ENCODE assay signal across 13 cellular contexts in genomic region chr11:67195971-67196418, GRCh38.
DNase-seq lines count a peak whose midpoint lies in the region; ATAC-seq, FAIRE-seq and TF ChIP-seq lines count a peak whose summit lies in the region.
"Had no signal": no experiment of that assay in that cellular context is flagged by ENCODE, and none has a peak within 500 bp of the region (broad histone marks: within the 10 kb centered on the region; RNA-seq: fewer than 3 reads in every experiment).

No MANE protein-coding gene starts in this region.

- no peaks in the 10 kb centered on the region for H3K9me3 Mint-ChIP-seq in astrocyte (ENCODE audit: unreplicated experiment)
- H3K9me3 Mint-ChIP-seq in neural progenitor cell = no peaks in the 10 kb centered on the region
- H3K9me3 Mint-ChIP-seq: brain had no signal

- H3K27ac Mint-ChIP-seq in astrocyte (ENCODE audit: unreplicated experiment) = no peak overlapping the region
- H3K27ac Mint-ChIP-seq in neural progenitor cell = no peak overlapping the region

- no peak overlapping the region for H3K9ac ChIP-seq in astrocyte (ENCODE audit: low read length)
- no peak overlapping the region for H3K9ac ChIP-seq in neural progenitor cell

- H3F3A ChIP-seq in neural progenitor cell (ENCODE audit: low read depth) = peaks cover 3% of the 10 kb centered on the region

- H3K4me3 Mint-ChIP-seq in astrocyte (ENCODE audit: unreplicated experiment) = no peak overlapping the region
- H3K4me3 Mint-ChIP-seq in neural progenitor cell = no peak overlapping the region
- H3K4me3 Mint-ChIP-seq: brain had no signal

- no peaks in the 10 kb centered on the region for H3K79me2 ChIP-seq in astrocyte (ENCODE audit: insufficient read depth, low read length)
- no peaks in the 10 kb centered on the region for H3K79me2 ChIP-seq in neural progenitor cell (ENCODE audit: low read depth)

- DNase-seq in Daoy (ENCODE audit: low read depth) = peak; percentile 12
- peak; percentile 72 for DNase-seq in LoVo (ENCODE audit: low spot score)
- peak; percentile 67 for DNase-seq in astrocyte (ENCODE audit: low read depth)
- peak; percentile 5 for DNase-seq in neural progenitor cell (ENCODE audit: low spot score)
- DNase-seq in activated CD8-positive, alpha-beta memory T cell treated with anti-CD3 and anti-CD28 coated beads for 24 hours = no peak
- DNase-seq: GOT3, NCI-H2081 treated with DMSO at 0.1 percent for 48 hours had no signal

- H3K4me1 Mint-ChIP-seq in astrocyte (ENCODE audit: low read depth, unreplicated experiment) (peaks cover 9% of the 10 kb centered on the region), neural progenitor cell (no peaks in the 10 kb centered on the region)
- H3K4me1 Mint-ChIP-seq: brain had no signal

- H3K4me2 ChIP-seq in astrocyte (ENCODE audit: low read length) (no peak overlapping the region), neural progenitor cell (no peak overlapping the region)

- TF ChIP-seq CTCF in astrocyte (IDR thresholded peaks at IDR 0.05; ENCODE audit: insufficient read depth, low read depth, low read length) (no peak), neural progenitor cell (IDR thresholded peaks at IDR 0.05) (no peak)

- H3K4me3 ChIP-seq in astrocyte (ENCODE audit: insufficient read depth, low read depth, low read length) (no peak overlapping the region), neural progenitor cell (no peak overlapping the region)
- H3K4me3 ChIP-seq: esophagus muscularis mucosa, skin epidermis had no signal

- H4K20me1 ChIP-seq in astrocyte (ENCODE audit: insufficient read depth, low read length) (no peaks in the 10 kb centered on the region), neural progenitor cell (ENCODE audit: low read depth) (peaks cover 3% of the 10 kb centered on the region)

- H3K9me3 ChIP-seq in astrocyte (ENCODE audit: insufficient read depth, low read depth, low read length) (no peaks in the 10 kb centered on the region), neural progenitor cell (ENCODE audit: low read depth) (no peaks in the 10 kb centered on the region)
- H3K9me3 ChIP-seq: esophagus muscularis mucosa had no signal

- no peak overlapping the region for H3K27ac ChIP-seq in astrocyte (ENCODE audit: low read depth, low read length)
- no peak overlapping the region for H3K27ac ChIP-seq in neural progenitor cell
- H3K27ac ChIP-seq: esophagus muscularis mucosa had no signal

- no peak for ATAC-seq in HG03139 (IDR thresholded peaks at IDR 0.05; ENCODE audit: unreplicated experiment)
- ATAC-seq in HG02642 (IDR thresholded peaks at IDR 0.05; ENCODE audit: poor library complexity, unreplicated experiment) = no peak
- ATAC-seq in GM19328 (IDR thresholded peaks at IDR 0.05; ENCODE audit: unreplicated experiment) = no peak

- H3K4me1 ChIP-seq in astrocyte (ENCODE audit: insufficient read depth, low read length) (no peaks in the 10 kb centered on the region), neural progenitor cell (no peaks in the 10 kb centered on the region)
- H3K4me1 ChIP-seq: esophagus muscularis mucosa had no signal

- no peaks in the 10 kb centered on the region for H3K27me3 Mint-ChIP-seq in astrocyte (ENCODE audit: low read depth, unreplicated experiment)
- peaks cover 2% of the 10 kb centered on the region for H3K27me3 Mint-ChIP-seq in neural progenitor cell (ENCODE audit: insufficient read depth, low read depth)
- H3K27me3 Mint-ChIP-seq: brain had no signal

- H3K36me3 ChIP-seq in astrocyte (ENCODE audit: insufficient read depth, low read length) (peaks cover 2% of the 10 kb centered on the region), neural progenitor cell (no peaks in the 10 kb centered on the region)

- H2AFZ ChIP-seq in astrocyte (ENCODE audit: low read depth, low read length) (no peak overlapping the region), neural progenitor cell (replicated peaks) (no peak overlapping the region)

- no peak for FAIRE-seq in astrocyte (lab: Jason Lieb, UNC)

- H3K36me3 Mint-ChIP-seq in astrocyte (ENCODE audit: low read depth, unreplicated experiment) = peaks cover 10% of the 10 kb centered on the region
- H3K36me3 Mint-ChIP-seq in neural progenitor cell = peaks cover 12% of the 10 kb centered on the region

- no peaks in the 10 kb centered on the region for H3K27me3 ChIP-seq in astrocyte (ENCODE audit: insufficient read depth, low read length)
- H3K27me3 ChIP-seq in neural progenitor cell = no peaks in the 10 kb centered on the region
- H3K27me3 ChIP-seq: esophagus muscularis mucosa had no signal
